Comparison of ENCODE assay signal across 1 cellular context in the genomic region with DNA sequence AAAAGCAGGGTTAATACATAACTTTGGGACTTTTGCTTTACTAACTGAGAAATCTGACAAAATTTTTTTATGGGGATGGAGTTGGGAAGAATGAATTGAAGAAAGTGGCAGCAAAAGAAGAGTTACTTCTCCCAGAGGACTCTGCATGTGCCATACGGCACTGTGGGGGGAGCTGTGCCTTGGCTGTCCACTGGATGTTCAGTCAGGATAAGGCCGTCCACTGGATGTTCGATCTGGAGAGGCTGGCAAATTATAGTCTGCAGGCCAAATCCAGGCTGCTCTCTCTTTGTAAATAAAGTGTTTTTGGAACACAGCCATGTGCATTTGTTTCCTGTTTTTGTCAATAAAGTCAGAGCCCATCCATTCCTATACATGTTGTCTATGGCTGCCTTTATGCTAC.
TF ChIP-seq lines count a peak whose summit lies in the region.

No MANE protein-coding gene starts in this region.

TF ChIP-seq in K562, 482 proteins besides CTCF, POLR2A, EP300 and RAD21:
- TF ChIP-seq TAF15 (IDR thresholded peaks at IDR 0.05; ENCODE audit: low read depth, low read length): no peak
- TF ChIP-seq, protein P1, sequence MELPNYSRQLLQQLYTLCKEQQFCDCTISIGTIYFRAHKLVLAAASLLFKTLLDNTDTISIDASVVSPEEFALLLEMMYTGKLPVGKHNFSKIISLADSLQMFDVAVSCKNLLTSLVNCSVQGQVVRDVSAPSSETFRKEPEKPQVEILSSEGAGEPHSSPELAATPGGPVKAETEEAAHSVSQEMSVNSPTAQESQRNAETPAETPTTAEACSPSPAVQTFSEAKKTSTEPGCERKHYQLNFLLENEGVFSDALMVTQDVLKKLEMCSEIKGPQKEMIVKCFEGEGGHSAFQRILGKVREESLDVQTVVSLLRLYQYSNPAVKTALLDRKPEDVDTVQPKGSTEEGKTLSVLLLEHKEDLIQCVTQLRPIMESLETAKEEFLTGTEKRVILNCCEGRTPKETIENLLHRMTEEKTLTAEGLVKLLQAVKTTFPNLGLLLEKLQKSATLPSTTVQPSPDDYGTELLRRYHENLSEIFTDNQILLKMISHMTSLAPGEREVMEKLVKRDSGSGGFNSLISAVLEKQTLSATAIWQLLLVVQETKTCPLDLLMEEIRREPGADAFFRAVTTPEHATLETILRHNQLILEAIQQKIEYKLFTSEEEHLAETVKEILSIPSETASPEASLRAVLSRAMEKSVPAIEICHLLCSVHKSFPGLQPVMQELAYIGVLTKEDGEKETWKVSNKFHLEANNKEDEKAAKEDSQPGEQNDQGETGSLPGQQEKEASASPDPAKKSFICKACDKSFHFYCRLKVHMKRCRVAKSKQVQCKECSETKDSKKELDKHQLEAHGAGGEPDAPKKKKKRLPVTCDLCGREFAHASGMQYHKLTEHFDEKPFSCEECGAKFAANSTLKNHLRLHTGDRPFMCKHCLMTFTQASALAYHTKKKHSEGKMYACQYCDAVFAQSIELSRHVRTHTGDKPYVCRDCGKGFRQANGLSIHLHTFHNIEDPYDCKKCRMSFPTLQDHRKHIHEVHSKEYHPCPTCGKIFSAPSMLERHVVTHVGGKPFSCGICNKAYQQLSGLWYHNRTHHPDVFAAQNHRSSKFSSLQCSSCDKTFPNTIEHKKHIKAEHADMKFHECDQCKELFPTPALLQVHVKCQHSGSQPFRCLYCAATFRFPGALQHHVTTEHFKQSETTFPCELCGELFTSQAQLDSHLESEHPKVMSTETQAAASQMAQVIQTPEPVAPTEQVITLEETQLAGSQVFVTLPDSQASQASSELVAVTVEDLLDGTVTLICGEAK (IDR thresholded peaks at IDR 0.05): peak; percentile 72; the same call in 1 of the 2 replicates
- TF ChIP-seq, protein P1 (CRISPR knock-in tag; IDR thresholded peaks at IDR 0.05): no peak
